Comparison of ENCODE assay signal across 13 cellular contexts in genomic region chr2:144403940-144404339, GRCh38.
A peak's percentile ranks its signal among the peaks of the same experiment; 100 is the strongest.
DNase-seq lines count a peak whose midpoint lies in the region; ATAC-seq and TF ChIP-seq lines count a peak whose summit lies in the region.
"Had no signal": no experiment of that assay in that cellular context is flagged by ENCODE, and none has a peak within 500 bp of the region (broad histone marks: within the 10 kb centered on the region; RNA-seq: fewer than 3 reads in every experiment).

No MANE protein-coding gene starts in this region.

- no peak for TF ChIP-seq POLR2A in gastrocnemius medialis (IDR thresholded peaks at IDR 0.05)

- CTCF ChIA-PET in activated B cell treated with CpG ODN at 0.5 μM for 24 hours (lab: Charles Lee), result interaction anchor here (0.7 to 0.9 kb wide), 2 partner anchors 116 to 262 kb away, joined by 3 read pairs; partner anchors contain the start of gene ZEB2

- peaks cover 0 to 17% of the 10 kb centered on the region in 2 donors for H3K36me3 ChIP-seq in gastrocnemius medialis

- H3K9me3 ChIP-seq in gastrocnemius medialis, result no peaks in the 10 kb centered on the region
- H3K9me3 ChIP-seq: vagina had no signal

- intact Hi-C loops in activated B cell treated with CpG ODN at 0.5 μM for 24 hours (cut with micrococcal nuclease) (loop anchor here (10.0 kb wide), 1 partner anchor 469 kb away; no protein-coding TSS in a partner anchor), gastrocnemius medialis (cut with DNase I; ENCODE audit: low total_unique reads) (loop anchor here (5.0 kb wide), 1 partner anchor 72 kb away; a partner anchor contains a TSS)

- H3K27me3 ChIP-seq in layer of hippocampus (ENCODE audit: control insufficient read depth, insufficient read depth, low read length) (no peaks in the 10 kb centered on the region), gastrocnemius medialis (no peaks in the 10 kb centered on the region)
- H3K27me3 ChIP-seq: vagina had no signal

- H3K4me3 Mint-ChIP-seq in activated B cell treated with CpG ODN at 0.5 μM for 24 hours, result no peak overlapping the region
- H3K4me3 Mint-ChIP-seq: natural killer cell treated with Interleukin-12 subunit alpha and Interleukin-12 subunit beta and Interleukin-15 and Interleukin-18, amount 100 ng/mL, for 72 hours had no signal

- TF ChIP-seq CTCF in activated B cell treated with CpG ODN at 0.5 μM for 24 hours (IDR thresholded peaks at IDR 0.05), result no peak
- TF ChIP-seq CTCF in gastrocnemius medialis (IDR thresholded peaks at IDR 0.05 in 4 of 5, conservative IDR thresholded peaks at IDR 0.05 in 1 of 5), result no peak

- H3K27ac ChIP-seq in layer of hippocampus (ENCODE audit: low read depth, low read length) (peak overlapping the region; percentile 54), gastrocnemius medialis (peak overlapping the region; percentile 33 to 53 (median 44))
- H3K27ac ChIP-seq: vagina had no signal

- POLR2A ChIA-PET in activated B cell treated with CpG ODN at 0.5 μM for 24 hours (lab: Charles Lee), result interaction anchor here (0.6 kb wide), 1 partner anchor 112 kb away, joined by 5 read pairs; no protein-coding TSS in a partner anchor

- peaks cover 30% of the 10 kb centered on the region for H3K4me1 Mint-ChIP-seq in activated B cell treated with CpG ODN at 0.5 μM for 24 hours

- in situ Hi-C loops in gastrocnemius medialis (cut with MboI; ENCODE audit: low sequenced_read_pairs in 4 of 4), result no loop called here

- H3K4me3 ChIP-seq in gastrocnemius medialis, result no peak overlapping the region
- H3K4me3 ChIP-seq: K562, vagina had no signal

- H3K4me1 ChIP-seq in gastrocnemius medialis, result peaks cover 8 to 9% of the 10 kb centered on the region in 2 donors

- peak overlapping the region; percentile 0 for H3K27ac Mint-ChIP-seq in activated B cell treated with CpG ODN at 0.5 μM for 24 hours

- ATAC-seq in activated B cell treated with CpG ODN at 0.5 μM for 24 hours (ENCODE audit: low read depth) (no peak), gastrocnemius medialis (peak in 1 of 2 donors; percentile 72), GM18502 (IDR thresholded peaks at IDR 0.05; ENCODE audit: poor library complexity, unreplicated experiment) (no peak), GM21825 (IDR thresholded peaks at IDR 0.05; ENCODE audit: unreplicated experiment) (no peak)
- ATAC-seq: K562; natural killer cell treated with Interleukin-12 subunit alpha and Interleukin-12 subunit beta and Interleukin-15 and Interleukin-18, amount 100 ng/mL, for 72 hours had no signal

- H3K9me3 Mint-ChIP-seq in activated B cell treated with CpG ODN at 0.5 μM for 24 hours, result no peaks in the 10 kb centered on the region

- no peaks in the 10 kb centered on the region for H3K27me3 Mint-ChIP-seq in activated B cell treated with CpG ODN at 0.5 μM for 24 hours
- H3K27me3 Mint-ChIP-seq: natural killer cell treated with Interleukin-12 subunit alpha and Interleukin-12 subunit beta and Interleukin-15 and Interleukin-18, amount 100 ng/mL, for 72 hours had no signal

- peak; percentile 21 for DNase-seq in EH (ENCODE audit: low read depth)
- no peak for DNase-seq in activated B cell treated with CpG ODN at 0.5 μM for 24 hours
- DNase-seq in gastrocnemius medialis, result peak in 1 of 2 donors; percentile 52
- DNase-seq in NCI-H2081 treated with DMSO at 0.1 percent for 48 hours (lab: John Stamatoyannopoulos, UW), result no peak
- no peak for DNase-seq in MV-4-11 (lab: John Stamatoyannopoulos, UW)
- DNase-seq: amniotic stem cell, NCI-H1417 treated with DMSO at 0.1 percent for 48 hours had no signal

- peaks cover 90% of the 10 kb centered on the region for H3K36me3 Mint-ChIP-seq in activated B cell treated with CpG ODN at 0.5 μM for 24 hours (ENCODE audit: low read depth)
